Comparison of ENCODE assay signal across 12 cellular contexts in the genomic region with DNA sequence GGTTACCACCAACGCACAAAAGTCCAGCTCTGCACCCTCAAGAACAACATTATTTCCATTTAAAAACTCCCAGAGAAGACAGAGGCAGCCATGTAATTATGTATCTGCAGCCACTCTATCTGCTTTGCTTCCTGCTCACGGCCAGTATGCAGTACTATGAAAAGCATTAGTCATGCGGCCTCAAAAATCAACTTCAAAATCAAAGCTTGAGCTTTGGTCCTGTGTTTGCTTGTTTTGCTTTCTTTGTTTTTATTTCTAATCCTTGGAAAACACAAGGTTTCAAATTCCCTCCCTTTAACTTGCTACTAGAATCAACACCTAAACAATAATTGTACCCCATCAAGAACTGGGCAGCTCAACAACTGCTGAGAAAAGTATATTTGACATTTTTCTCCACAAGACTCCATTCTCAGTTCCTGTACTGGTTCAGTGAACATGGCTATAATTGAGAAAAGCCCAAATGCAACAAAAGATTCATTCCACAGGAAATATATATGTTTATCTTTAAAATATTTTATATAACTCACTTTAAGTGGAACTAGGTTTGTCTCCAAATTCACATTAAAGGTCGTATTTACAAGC. TPM values are rescaled to one million over a fixed set of nuclear protein-coding genes. Genes with fewer than 3 reads are reported as not detected.
A peak's percentile ranks its signal among the peaks of the same experiment; 100 is the strongest.
DNase-seq lines count a peak whose midpoint lies in the region; ATAC-seq and TF ChIP-seq lines count a peak whose summit lies in the region.
"Had no signal": no experiment of that assay in that cellular context is flagged by ENCODE, and none has a peak within 500 bp of the region (broad histone marks: within the 10 kb centered on the region; RNA-seq: fewer than 3 reads in every experiment).

No MANE protein-coding gene starts in this region.

- H3K4me2 ChIP-seq in smooth muscle cell = peak overlapping the region; percentile 61

- H3K79me2 ChIP-seq in smooth muscle cell (ENCODE audit: low read depth) = peaks cover 19% of the 10 kb centered on the region

- no peaks in the 10 kb centered on the region for H3F3A ChIP-seq in smooth muscle cell (ENCODE audit: low read depth)

- no peak for TF ChIP-seq POLR2A in testis (IDR thresholded peaks at IDR 0.05)

- in situ Hi-C loops in SK-MEL-5 (cut with HindIII; ENCODE audit: low pct_unique_long_range_greater_than_20kb, low sequenced_read_pairs) = no loop called here

- 40% methylated on average over 4 of the region's 4 CpGs for WGBS in smooth muscle cell (ENCODE audit: low lambda C conversion rate)
- WGBS in testis, 2 donors = 70 to 80% methylated on average over 4 of the region's 4 CpGs

- DNase-seq in DMS 273 (lab: John Stamatoyannopoulos, UW; ENCODE audit: unreplicated experiment) (peak; percentile 3), DMS 273 treated with DMSO at 0.1 percent for 48 hours (lab: John Stamatoyannopoulos, UW) (no peak), SK-MEL-5 (ENCODE audit: low read depth, low spot score) (peak; percentile 37), cardiac muscle cell (ENCODE audit: low read depth in 1 of 2, low spot score in 1 of 2) (peak in 1 of 2 donors; percentile 70), smooth muscle cell (lab: John Stamatoyannopoulos, UW; ENCODE audit: unreplicated experiment) (no peak), testis (no peak)
- no peak for DNase-seq in activated T-cell treated with anti-CD3 and anti-CD28 coated beads, Interleukin-2, amount 50 U/mL, for 4 hours
- DNase-seq: caudate nucleus; naive thymus-derived CD4-positive, alpha-beta T cell; stomach had no signal

- no peak for ATAC-seq in HG03521 (IDR thresholded peaks at IDR 0.05; ENCODE audit: unreplicated experiment)
- ATAC-seq in activated T-cell treated with anti-CD3 and anti-CD28 coated beads, Interleukin-2, amount 50 U/mL, for 4 hours = no peak
- ATAC-seq: naive thymus-derived CD4-positive, alpha-beta T cell had no signal

- TF ChIP-seq CTCF in cardiac muscle cell (IDR thresholded peaks at IDR 0.05; ENCODE audit: low read depth, low read length) = no peak
- TF ChIP-seq CTCF in smooth muscle cell (IDR thresholded peaks at IDR 0.05; ENCODE audit: borderline replicate concordance, insufficient read depth, poor library complexity, severe bottlenecking) = no peak
- no peak for TF ChIP-seq CTCF in testis (IDR thresholded peaks at IDR 0.05)

- peaks cover 9% of the 10 kb centered on the region for H3K4me1 ChIP-seq in cardiac muscle cell (ENCODE audit: low read depth)
- H3K4me1 ChIP-seq in smooth muscle cell (ENCODE audit: low read depth) = peaks cover 9% of the 10 kb centered on the region
- H3K4me1 ChIP-seq in testis = no peaks in the 10 kb centered on the region

- peak overlapping the region; percentile 94 for H2AFZ ChIP-seq in smooth muscle cell (ENCODE audit: low read depth)

- H3K4me1 Mint-ChIP-seq in activated T-cell treated with anti-CD3 and anti-CD28 coated beads, Interleukin-2, amount 50 U/mL, for 4 hours (ENCODE audit: low read depth) = peaks cover 2% of the 10 kb centered on the region

- no peaks in the 10 kb centered on the region for H3K36me3 ChIP-seq in cardiac muscle cell
- H3K36me3 ChIP-seq in smooth muscle cell (ENCODE audit: low read depth) = no peaks in the 10 kb centered on the region
- no peaks in the 10 kb centered on the region for H3K36me3 ChIP-seq in testis (ENCODE audit: low read depth, missing control alignments)
- H3K36me3 ChIP-seq: stomach had no signal

- H3K4me3 ChIP-seq in cardiac muscle cell (no peak overlapping the region), smooth muscle cell (peak overlapping the region; percentile 5), testis (no peak overlapping the region)
- H3K4me3 ChIP-seq: stomach had no signal

- intact Hi-C loops in testis (cut with DNase I; ENCODE audit: low total_unique reads) = no loop called here

- H3K9me3 Mint-ChIP-seq in activated T-cell treated with anti-CD3 and anti-CD28 coated beads, Interleukin-2, amount 50 U/mL, for 4 hours = no peaks in the 10 kb centered on the region

- no peaks in the 10 kb centered on the region for H4K20me1 ChIP-seq in smooth muscle cell (ENCODE audit: low read depth)

- no peaks in the 10 kb centered on the region for H3K36me3 Mint-ChIP-seq in activated T-cell treated with anti-CD3 and anti-CD28 coated beads, Interleukin-2, amount 50 U/mL, for 4 hours (ENCODE audit: insufficient read depth)

- H3K27ac ChIP-seq in cardiac muscle cell (peak overlapping the region; percentile 74), smooth muscle cell (ENCODE audit: low read depth) (peak overlapping the region; percentile 92), testis (no peak overlapping the region)
- H3K27ac ChIP-seq: 22Rv1 had no signal

- no peaks in the 10 kb centered on the region for H3K27me3 Mint-ChIP-seq in activated T-cell treated with anti-CD3 and anti-CD28 coated beads, Interleukin-2, amount 50 U/mL, for 4 hours (ENCODE audit: low read depth)
- H3K27me3 Mint-ChIP-seq: naive thymus-derived CD4-positive, alpha-beta T cell had no signal

- H3K4me3 Mint-ChIP-seq in activated T-cell treated with anti-CD3 and anti-CD28 coated beads, Interleukin-2, amount 50 U/mL, for 4 hours = no peak overlapping the region
- H3K4me3 Mint-ChIP-seq: naive thymus-derived CD4-positive, alpha-beta T cell had no signal

- no peaks in the 10 kb centered on the region for H3K27me3 ChIP-seq in cardiac muscle cell
- no peaks in the 10 kb centered on the region for H3K27me3 ChIP-seq in smooth muscle cell (ENCODE audit: low read depth)
- no peaks in the 10 kb centered on the region for H3K27me3 ChIP-seq in testis
- H3K27me3 ChIP-seq: stomach had no signal

- H3K9me3 ChIP-seq in cardiac muscle cell (ENCODE audit: low read depth) = no peaks in the 10 kb centered on the region
- H3K9me3 ChIP-seq in smooth muscle cell (replicated peaks; ENCODE audit: low read depth) = no peaks in the 10 kb centered on the region
- H3K9me3 ChIP-seq in testis = no peaks in the 10 kb centered on the region
- H3K9me3 ChIP-seq: stomach had no signal

- peak overlapping the region; percentile 60 for H3K9ac ChIP-seq in smooth muscle cell (ENCODE audit: low read depth)

RNA-seq across cellular contexts. Expression of a gene that starts 37.6 kb away (rescaled TPM):
- total RNA-seq in SK-MEL-5 (2014; rRNA removed; shearing (Covaris generic)) = 47.9 and 52.6 TPM in 2 replicates
- polyA plus RNA-seq in SK-MEL-5 (2015; cell fraction: cytosol; rRNA removed) = 15.4 and 20.7 TPM in 2 replicates
- polyA plus RNA-seq in SK-MEL-5 (2015; cell fraction: nucleus; rRNA removed) = 8.5 and 9.0 TPM in 2 replicates
- total RNA-seq in cardiac muscle cell (27.2 and 44.0 TPM in 2 replicates), smooth muscle cell (50.8 and 52.4 TPM in 2 replicates), testis (10 to 100 TPM; 19.4 to 23.5 TPM)
- polyA plus RNA-seq in cardiac muscle cell (62.1 and 71.2 TPM in 2 replicates), smooth muscle cell (23.4 and 36.2 TPM in 2 replicates), testis (ENCODE audit: insufficient read depth, low read depth, low replicate concordance) (14.1 TPM)
- 10 to 100 TPM; 13.9 to 16.1 (median 14.2) TPM for total RNA-seq in activated T-cell treated with anti-CD3 and anti-CD28 coated beads, Interleukin-2, amount 50 U/mL, for 4 hours

Comparison
In these comparisons a context has a peak if more than half of its experiments do, and no peak if none do; other contexts are left out.
1. DNase-seq: peak in DMS 273 (single experiment) and SK-MEL-5 (single experiment); none in DMS 273 treated with DMSO at 0.1 percent for 48 hours (single experiment), smooth muscle cell (single experiment), testis (single experiment) and activated T-cell treated with anti-CD3 and anti-CD28 coated beads, Interleukin-2, amount 50 U/mL, for 4 hours (single experiment).
2. H3K27ac ChIP-seq: peak in cardiac muscle cell (single experiment) and smooth muscle cell (single experiment); none in testis (0 of 2).